Comparison of ENCODE assay signal across 8 cellular contexts in the genomic region with DNA sequence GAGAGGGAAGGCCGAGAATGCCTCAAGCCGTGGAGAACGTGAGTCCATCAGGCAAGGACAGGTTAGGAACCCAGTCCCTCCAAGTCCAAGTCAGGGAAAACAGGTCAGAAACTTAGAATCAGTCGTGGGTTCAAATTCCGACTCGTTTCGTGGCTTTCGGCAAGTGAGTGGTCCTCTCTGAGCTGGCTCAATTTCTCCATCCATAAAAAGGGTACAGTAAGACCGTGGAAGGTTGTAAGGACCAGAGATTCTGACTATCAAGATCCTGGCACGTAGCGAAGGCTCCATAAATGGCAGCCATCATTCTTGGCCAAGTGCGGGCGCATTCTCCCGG. TPM values are rescaled to one million over a fixed set of nuclear protein-coding genes. Genes with fewer than 3 reads are reported as not detected.
DNase-seq lines count a peak whose midpoint lies in the region; ATAC-seq, FAIRE-seq and TF ChIP-seq lines count a peak whose summit lies in the region.

No MANE protein-coding gene starts in this region.

- 37% methylated on average over 14 of the region's 14 CpGs for WGBS in pancreas, 2 donors

- H3K9me2 ChIP-seq in OCI-LY7 (ENCODE audit: insufficient read depth, low read length): no peaks in the 10 kb centered on the region

- peaks cover 31 to 37% of the 10 kb centered on the region in 2 experiments for H3K27me3 ChIP-seq in endothelial cell of umbilical vein (ENCODE audit: control insufficient read depth in 2 of 2, insufficient read depth in 2 of 2, low read length in 2 of 2)
- peaks cover 0 to 5% (median 0%) of the 10 kb centered on the region in 4 donors for H3K27me3 ChIP-seq in pancreas

- no peak for ATAC-seq in pancreas
- no peak for ATAC-seq in activated CD4-positive, CD25-positive, alpha-beta regulatory T cell treated with anti-CD3 and anti-CD28 coated beads, Interleukin-2, amount 50 U/mL, for 24 hours

- H3K9me1 ChIP-seq in endothelial cell of umbilical vein (replicated peaks; ENCODE audit: control insufficient read depth, extremely low read depth, insufficient read depth, low read length): no peaks in the 10 kb centered on the region

- no peaks in the 10 kb centered on the region for H4K20me1 ChIP-seq in OCI-LY7 (ENCODE audit: insufficient read depth, low read length)
- H4K20me1 ChIP-seq in endothelial cell of umbilical vein (replicated peaks; ENCODE audit: control insufficient read depth, extremely low read depth, insufficient read depth, low read length): no peaks in the 10 kb centered on the region

- H3K4me3 ChIP-seq in OCI-LY7 (ENCODE audit: low read depth, low read length, poor library complexity, severe bottlenecking): peak overlapping the region; percentile 88
- peak overlapping the region in 1 of 3 experiments; percentile 42 for H3K4me3 ChIP-seq in endothelial cell of umbilical vein (replicated peaks in 1 of 3; ENCODE audit: insufficient read depth in 1 of 3, low read depth in 1 of 3, low read length in 3 of 3)
- H3K4me3 ChIP-seq in pancreas: peak overlapping the region; percentile 50 to 76 (median 58)

- POLR2A ChIA-PET in OCI-LY7 (lab: Charles Lee) (interaction anchor here (0.6 to 1.8 kb wide), 8 partner anchors 9 to 676 kb away, joined by 3 to 11 read pairs (median 4); no protein-coding TSS in a partner anchor), endothelial cell of umbilical vein (lab: Charles Lee) (no interaction called here)

- H2AFZ ChIP-seq in OCI-LY7 (ENCODE audit: low read length): peak overlapping the region; percentile 85
- peak overlapping the region; percentile 81 for H2AFZ ChIP-seq in endothelial cell of umbilical vein (ENCODE audit: low read depth, low read length)

- peaks cover 30% of the 10 kb centered on the region for H3K27me3 Mint-ChIP-seq in Calu3 (ENCODE audit: unreplicated experiment)

- no peak for TF ChIP-seq CTCF in Calu3 (IDR thresholded peaks at IDR 0.05; ENCODE audit: unreplicated experiment)
- no peak for TF ChIP-seq CTCF in OCI-LY7 (conservative IDR thresholded peaks at IDR 0.05; ENCODE audit: low read length)
- no peak for TF ChIP-seq CTCF in endothelial cell of umbilical vein (IDR thresholded peaks at IDR 0.05; ENCODE audit: extremely low read depth in 1 of 2, insufficient read depth in 1 of 2, low read depth in 1 of 2, low read length in 2 of 2)
- TF ChIP-seq CTCF in pancreas (IDR thresholded peaks at IDR 0.05): no peak

- H3K36me3 Mint-ChIP-seq in Calu3 (ENCODE audit: insufficient read depth, unreplicated experiment): peaks cover 26% of the 10 kb centered on the region

- H3K36me3 ChIP-seq in OCI-LY7 (ENCODE audit: insufficient read depth, low read length) (peaks cover 2% of the 10 kb centered on the region; the same call in 1 of the 2 replicates), endothelial cell of umbilical vein (ENCODE audit: control insufficient read depth in 2 of 2, extremely low read depth in 1 of 2, insufficient read depth in 2 of 2, low read length in 2 of 2) (no peaks in the 10 kb centered on the region), pancreas (no peaks in the 10 kb centered on the region)

- dilution Hi-C loops in endothelial cell of umbilical vein (cut with MboI; ENCODE audit: extremely low pct_ligation_motif_present, low sequenced_read_pairs): no loop called here

- no peak for TF ChIP-seq POLR2A in endothelial cell of umbilical vein (IDR thresholded peaks at IDR 0.05; ENCODE audit: low read depth, low read length)

- H3K9me3 ChIP-seq in OCI-LY7 (ENCODE audit: low read length) (no peaks in the 10 kb centered on the region), endothelial cell of umbilical vein (replicated peaks; ENCODE audit: control insufficient read depth, insufficient read depth, low read length) (no peaks in the 10 kb centered on the region), pancreas (no peaks in the 10 kb centered on the region)

- no peak for FAIRE-seq in endothelial cell of umbilical vein (lab: Jason Lieb, UNC)
- no peak for FAIRE-seq in pancreas (lab: Jason Lieb, UNC)

- no peaks in the 10 kb centered on the region for H3K9me3 Mint-ChIP-seq in Calu3 (ENCODE audit: low read depth, unreplicated experiment)

- H3K27ac ChIP-seq in OCI-LY7 (ENCODE audit: low read depth, low read length, poor library complexity, severe bottlenecking): no peak overlapping the region
- H3K27ac ChIP-seq in endothelial cell of umbilical vein (ENCODE audit: insufficient read depth, low read depth, low read length): no peak overlapping the region
- no peak overlapping the region for H3K27ac ChIP-seq in pancreas

- DNase-seq in Calu3: no peak
- no peak for DNase-seq in OCI-LY7 (ENCODE audit: low spot score)
- no peak for DNase-seq in endothelial cell of umbilical vein (ENCODE audit: low read depth, low spot score)
- no peak for DNase-seq in pancreas
- no peak for DNase-seq in superior temporal gyrus (ENCODE audit: extremely low spot score)
- no peak for DNase-seq in NCI-H510A treated with DMSO at 0.1 percent for 48 hours (lab: John Stamatoyannopoulos, UW)
- no peak for DNase-seq in HT-29 (ENCODE audit: low spot score)

- H3K79me2 ChIP-seq in OCI-LY7 (ENCODE audit: insufficient read depth, low read depth, low read length): peaks cover 18% of the 10 kb centered on the region; the same call in 1 of the 2 replicates
- no peaks in the 10 kb centered on the region for H3K79me2 ChIP-seq in endothelial cell of umbilical vein (ENCODE audit: control insufficient read depth, insufficient read depth, low read length)

- H3K9ac ChIP-seq in endothelial cell of umbilical vein (replicated peaks; ENCODE audit: extremely low read depth, insufficient read depth, low read length): no peak overlapping the region

- H3K4me3 Mint-ChIP-seq in Calu3 (ENCODE audit: low read depth, unreplicated experiment): peak overlapping the region; percentile 97

- H3K4me1 Mint-ChIP-seq in Calu3 (ENCODE audit: low read depth, unreplicated experiment): peaks cover 9% of the 10 kb centered on the region

- CTCF ChIA-PET in Calu3 (lab: Charles Lee): interaction anchor here (2.2 kb wide), 1 partner anchor 61 kb away, joined by 7 read pairs; no protein-coding TSS in a partner anchor
- CTCF ChIA-PET in OCI-LY7 (lab: Charles Lee; ENCODE audit: unreplicated experiment): no interaction called here
- CTCF ChIA-PET in endothelial cell of umbilical vein (lab: Charles Lee): interaction anchor here (1.0 to 2.5 kb wide), 3 partner anchors 14 to 381 kb away, joined by 4 to 14 read pairs (median 4); a partner anchor contains a TSS

- H3K4me2 ChIP-seq in OCI-LY7 (ENCODE audit: low read length) (peak overlapping the region; percentile 93), endothelial cell of umbilical vein (ENCODE audit: insufficient read depth, low read length) (peak overlapping the region; percentile 86)

- no peak overlapping the region for H3K27ac Mint-ChIP-seq in Calu3 (ENCODE audit: unreplicated experiment)

- BruUV-seq in Calu3 (replicated peaks; lab: Mats Ljungman, UMichigan): no TSS peak
- BruUV-seq in OCI-LY7 (replicated peaks; lab: Mats Ljungman, UMichigan): no TSS peak
- BruUV-seq in endothelial cell of umbilical vein (replicated peaks; lab: Mats Ljungman, UMichigan): no TSS peak

- intact Hi-C loops in Calu3 (cut with micrococcal nuclease; ENCODE audit: unreplicated experiment): loop anchor here (5.0 kb wide), 2 partner anchors 62 to 158 kb away; no protein-coding TSS in a partner anchor
- intact Hi-C loops in OCI-LY7 (cut with micrococcal nuclease; ENCODE audit: unreplicated experiment): loop anchor here (1.0 to 5.0 kb wide), 6 partner anchors 61 to 1273 kb away; a partner anchor contains a TSS
- intact Hi-C loops in endothelial cell of umbilical vein (cut with micrococcal nuclease): loop anchor here (1.0 to 5.0 kb wide), 3 partner anchors 18 to 483 kb away; a partner anchor contains a TSS
- intact Hi-C loops in pancreas (cut with DNase I): no loop called here

- H3K4me1 ChIP-seq in OCI-LY7 (ENCODE audit: insufficient read depth, low read length, poor library complexity, severe bottlenecking): peaks cover 25% of the 10 kb centered on the region
- no peaks in the 10 kb centered on the region for H3K4me1 ChIP-seq in endothelial cell of umbilical vein (ENCODE audit: control insufficient read depth, extremely low read depth, insufficient read depth, low read length)
- peaks cover 0 to 4% (median 0%) of the 10 kb centered on the region in 3 donors for H3K4me1 ChIP-seq in pancreas

TF ChIP-seq in endothelial cell of umbilical vein, 7 proteins besides CTCF, POLR2A, EP300 and RAD21:
- TF ChIP-seq POLR2AphosphoS5 (IDR thresholded peaks at IDR 0.05; ENCODE audit: insufficient read depth, low read depth, low read length) (no peak), MYC (IDR thresholded peaks at IDR 0.05; ENCODE audit: low read depth, low read length) (no peak), JUN (IDR thresholded peaks at IDR 0.05; ENCODE audit: borderline replicate concordance, insufficient read depth, insufficient read length, low read depth) (no peak), GATA2 (IDR thresholded peaks at IDR 0.05; ENCODE audit: insufficient read depth, insufficient read length, low read depth, low read length) (no peak), FOS (IDR thresholded peaks at IDR 0.05; ENCODE audit: borderline replicate concordance, insufficient read depth, low read length) (no peak), EZH2 (IDR thresholded peaks at IDR 0.05; ENCODE audit: borderline replicate concordance, low read depth, low read length, severe bottlenecking) (no peak)
- TF ChIP-seq, protein P1, sequence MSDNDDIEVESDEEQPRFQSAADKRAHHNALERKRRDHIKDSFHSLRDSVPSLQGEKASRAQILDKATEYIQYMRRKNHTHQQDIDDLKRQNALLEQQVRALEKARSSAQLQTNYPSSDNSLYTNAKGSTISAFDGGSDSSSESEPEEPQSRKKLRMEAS (IDR thresholded peaks at IDR 0.05; ENCODE audit: insufficient read depth, insufficient read length): no peak

RNA-seq across cellular contexts. Expression of a gene that starts 0.6 kb away (rescaled TPM):
- total RNA-seq in Calu3 (2022) (4.6 and 5.2 TPM in 2 replicates), OCI-LY7 (2022) (32.7 and 33.8 TPM in 2 replicates), endothelial cell of umbilical vein (0.23 and 0.27 TPM in 2 replicates), pancreas (under 1 TPM; 0.28 to 0.88 (median 0.60) TPM)
- 12.6 and 16.4 TPM in 2 replicates for total RNA-seq in OCI-LY7 (2014; rRNA removed; shearing (Covaris generic))
- polyA plus RNA-seq in endothelial cell of umbilical vein (0.03 TPM in 2 replicates), pancreas (under 1 TPM; 0.08 to 0.16 TPM)
- 0.01 TPM in 2 replicates for polyA plus RNA-seq in endothelial cell of umbilical vein (2011; cell fraction: cytosol; rRNA removed)
- polyA plus RNA-seq in endothelial cell of umbilical vein (2011; cell fraction: nucleus; rRNA removed): 0.09 and 0.11 TPM in 2 replicates
- 0.27 TPM in 1 of 2 replicates, not detected in the other for polyA plus RNA-seq in endothelial cell of umbilical vein (2012)
- polyA minus RNA-seq in endothelial cell of umbilical vein: 0.30 and 0.41 TPM in 2 replicates
- polyA minus RNA-seq in endothelial cell of umbilical vein (2011; cell fraction: cytosol; rRNA and poly(A)+ RNA removed): not detected
- polyA minus RNA-seq in endothelial cell of umbilical vein (2011; cell fraction: nucleus; rRNA and poly(A)+ RNA removed): 1.1 and 1.8 TPM in 2 replicates
- 0.03 TPM in 1 of 2 replicates, not detected in the other for total RNA-seq in HT-29 (2014; rRNA removed; shearing (Covaris generic))

Comparison
In these comparisons a context has a peak if more than half of its experiments do, and no peak if none do; other contexts are left out.
1. intact Hi-C loops: an anchor here in Calu3 (5.0 kb wide), OCI-LY7 (1.0 to 5.0 kb wide) and endothelial cell of umbilical vein (1.0 to 5.0 kb wide); none called in pancreas.